In genomic region chr15:49169880-49170597, GRCh38 we compare ENCODE assay signal across 8 cellular contexts. TPM values are rescaled to one million over a fixed set of nuclear protein-coding genes. Genes with fewer than 3 reads are reported as not detected.
DNase-seq lines count a peak whose midpoint lies in the region; ATAC-seq and TF ChIP-seq lines count a peak whose summit lies in the region.

GALK2 (plus strand) TSS chr15:49170247; CDS start chr15:49170323, 76 bp downstream.

- TF ChIP-seq EP300 in SK-N-SH (IDR thresholded peaks at IDR 0.05; ENCODE audit: borderline replicate concordance in 1 of 2, low read depth in 1 of 2, low read length in 1 of 2), result no peak

- H3K9me3 ChIP-seq in SK-N-SH (no peaks in the 10 kb centered on the region), testis (no peaks in the 10 kb centered on the region)

- peak; percentile 99 for ATAC-seq in omental fat pad (ENCODE audit: low FRiP score)

- intact Hi-C loops in testis (cut with DNase I; ENCODE audit: low total_unique reads), result no loop called here

- no peaks in the 10 kb centered on the region for H3K9me2 ChIP-seq in SK-N-SH

- TF ChIP-seq CTCF in SK-N-SH (IDR thresholded peaks at IDR 0.05) (no peak), omental fat pad (IDR thresholded peaks at IDR 0.05) (no peak), testis (IDR thresholded peaks at IDR 0.05) (no peak)

- H3K9ac ChIP-seq in SK-N-SH, result peak within 1 kb of the TSS; percentile 68

- no peak for TF ChIP-seq RAD21 in SK-N-SH (IDR thresholded peaks at IDR 0.05; ENCODE audit: low read length)

- peaks cover 7% of the 10 kb centered on the region for H3K79me2 ChIP-seq in SK-N-SH (ENCODE audit: insufficient read depth)

- POLR2A ChIA-PET in HEK293T (lab: Yijun Ruan, JAX), result interaction anchor here (0.5 to 2.0 kb wide), 10 partner anchors 9 to 292 kb away, joined by 3 to 22 read pairs (median 4); partner anchors contain the start of genes COPS2 and EID1
- POLR2A ChIA-PET in SK-N-SH (lab: Yijun Ruan, JAX), result interaction anchor here (0.9 to 1.9 kb wide), 2 partner anchors 9 to 14 kb away, joined by 5 to 19 read pairs; partner anchors contain the start of gene COPS2

- H3K4me3 ChIP-seq in SK-N-SH (ENCODE audit: low read depth in 2 of 2, low read length in 1 of 2) (peak within 1 kb of the TSS; percentile 72 to 77), testis (peak within 1 kb of the TSS; percentile 56 to 69)

- H3K36me3 Mint-ChIP-seq in activated naive CD4-positive, alpha-beta T cell treated with anti-CD3 and anti-CD28 coated beads, Interleukin-2, amount 50 U/mL, for 24 hours, result peaks cover 3% of the 10 kb centered on the region

- peaks cover 40% of the 10 kb centered on the region for H3K4me1 Mint-ChIP-seq in activated naive CD4-positive, alpha-beta T cell treated with anti-CD3 and anti-CD28 coated beads, Interleukin-2, amount 50 U/mL, for 24 hours

- peak within 1 kb of the TSS; percentile 79 for H3K4me2 ChIP-seq in SK-N-SH

- CTCF ChIA-PET in HEK293T (lab: Yijun Ruan, JAX) (no interaction called here), SK-N-SH (lab: Yijun Ruan, JAX) (interaction anchor here (0.6 to 1.5 kb wide), 5 partner anchors 13 to 123 kb away, joined by 3 to 7 read pairs (median 3); no protein-coding TSS in a partner anchor)

- peak within 1 kb of the TSS; percentile 89 for H2AFZ ChIP-seq in SK-N-SH (ENCODE audit: low read depth)

- H3K36me3 ChIP-seq in SK-N-SH (replicated peaks in 1 of 2; ENCODE audit: control insufficient read depth in 1 of 2, insufficient read depth in 2 of 2, low read length in 1 of 2) (no peaks in the 10 kb centered on the region), testis (ENCODE audit: low read depth, missing control alignments) (no peaks in the 10 kb centered on the region)

- 15% methylated on average over 29 of the region's 30 CpGs for WGBS in SK-N-SH (ENCODE audit: low lambda C conversion rate)
- 4% methylated on average over 29 to 30 of the region's 30 CpGs for WGBS in testis, 2 donors

- TF ChIP-seq POLR2A in testis (IDR thresholded peaks at IDR 0.05), result no peak

- H3K27ac ChIP-seq in SK-N-SH (ENCODE audit: low read depth in 2 of 2, low read length in 1 of 2) (peak within 1 kb of the TSS; percentile 42 to 73; a peak in 3 of 4 replicates), testis (peak within 1 kb of the TSS; percentile 83 to 86)

- peak within 1 kb of the TSS; percentile 98 for H3K4me3 Mint-ChIP-seq in activated naive CD4-positive, alpha-beta T cell treated with anti-CD3 and anti-CD28 coated beads, Interleukin-2, amount 50 U/mL, for 24 hours

- H3F3A ChIP-seq in SK-N-SH (replicated peaks; ENCODE audit: insufficient read depth), result peaks cover 10% of the 10 kb centered on the region

- H3K4me1 ChIP-seq in SK-N-SH (ENCODE audit: control insufficient read depth in 1 of 2, insufficient read depth in 2 of 2, low read depth in 1 of 2, low read length in 1 of 2) (peaks cover 0 to 3% of the 10 kb centered on the region in 2 experiments; a peak in 1 of 4 replicates), testis (no peaks in the 10 kb centered on the region)

- no peaks in the 10 kb centered on the region for H3K27me3 Mint-ChIP-seq in activated naive CD4-positive, alpha-beta T cell treated with anti-CD3 and anti-CD28 coated beads, Interleukin-2, amount 50 U/mL, for 24 hours

- peak within 1 kb of the TSS; percentile 99 for H3K27ac Mint-ChIP-seq in activated naive CD4-positive, alpha-beta T cell treated with anti-CD3 and anti-CD28 coated beads, Interleukin-2, amount 50 U/mL, for 24 hours

- H4K20me1 ChIP-seq in SK-N-SH (ENCODE audit: insufficient read depth), result no peaks in the 10 kb centered on the region

- H3K9me3 Mint-ChIP-seq in activated naive CD4-positive, alpha-beta T cell treated with anti-CD3 and anti-CD28 coated beads, Interleukin-2, amount 50 U/mL, for 24 hours, result no peaks in the 10 kb centered on the region

- H3K27me3 ChIP-seq in SK-N-SH (ENCODE audit: insufficient read depth), result no peaks in the 10 kb centered on the region
- H3K27me3 ChIP-seq in testis, result no peaks in the 10 kb centered on the region

- DNase-seq in GM03348 (ENCODE audit: low spot score) (peak; percentile 87), HEK293T (ENCODE audit: extremely low spot score) (peak; percentile 78), MV-4-11 (lab: John Stamatoyannopoulos, UW) (peak; percentile 87), SK-N-SH (peak; percentile 80), glomerular endothelial cell (ENCODE audit: extremely low read depth, low read depth, low spot score) (peak; percentile 61), omental fat pad (ENCODE audit: low spot score) (peak; percentile 38), testis (peak; percentile 93)

TF ChIP-seq in HEK293T, 16 proteins besides CTCF, POLR2A, EP300 and RAD21:
- TF ChIP-seq SP1 (IDR thresholded peaks at IDR 0.05) (no peak), L3MBTL2 (conservative IDR thresholded peaks at IDR 0.05) (peak; percentile 97), ELF4 (IDR thresholded peaks at IDR 0.05) (no peak), BHLHE40 (IDR thresholded peaks at IDR 0.05; ENCODE audit: borderline replicate concordance) (no peak), FOXM1 (IDR thresholded peaks at IDR 0.05; ENCODE audit: borderline replicate concordance) (no peak), NFRKB (IDR thresholded peaks at IDR 0.05) (no peak), FOXA1 (IDR thresholded peaks at IDR 0.05) (no peak)
- TF ChIP-seq, protein P1, sequence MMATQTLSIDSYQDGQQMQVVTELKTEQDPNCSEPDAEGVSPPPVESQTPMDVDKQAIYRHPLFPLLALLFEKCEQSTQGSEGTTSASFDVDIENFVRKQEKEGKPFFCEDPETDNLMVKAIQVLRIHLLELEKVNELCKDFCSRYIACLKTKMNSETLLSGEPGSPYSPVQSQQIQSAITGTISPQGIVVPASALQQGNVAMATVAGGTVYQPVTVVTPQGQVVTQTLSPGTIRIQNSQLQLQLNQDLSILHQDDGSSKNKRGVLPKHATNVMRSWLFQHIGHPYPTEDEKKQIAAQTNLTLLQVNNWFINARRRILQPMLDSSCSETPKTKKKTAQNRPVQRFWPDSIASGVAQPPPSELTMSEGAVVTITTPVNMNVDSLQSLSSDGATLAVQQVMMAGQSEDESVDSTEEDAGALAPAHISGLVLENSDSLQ (IDR thresholded peaks at IDR 0.05), result 0 out of 2 replicates have a peak, but pooled peaks have one; percentile 8

TF ChIP-seq in SK-N-SH, 30 proteins besides CTCF, POLR2A, EP300 and RAD21 (continues in another document):
- TF ChIP-seq TAF1 (IDR thresholded peaks at IDR 0.05; ENCODE audit: borderline replicate concordance, low read depth, low read length) (peak; percentile 53; the same call in 1 of the 2 replicates), FOSL2 (IDR thresholded peaks at IDR 0.05; ENCODE audit: borderline replicate concordance, low read depth) (no peak), TEAD4 (IDR thresholded peaks at IDR 0.05; ENCODE audit: borderline replicate concordance, insufficient read depth) (no peak), EZH2phosphoT487 (IDR thresholded peaks at IDR 0.05; ENCODE audit: borderline replicate concordance, low read depth) (no peak), SIN3A (IDR thresholded peaks at IDR 0.05; ENCODE audit: borderline replicate concordance, low read depth, low read length) (peak; percentile 85; the same call in 1 of the 2 replicates), MAX (IDR thresholded peaks at IDR 0.05; ENCODE audit: low read depth) (0 out of 2 replicates have a peak, but pooled peaks have one; percentile 54), REST (IDR thresholded peaks at IDR 0.05; ENCODE audit: low read depth, low read length) (0 out of 2 replicates have a peak, but pooled peaks have one; percentile 3), POLR2AphosphoS5 (IDR thresholded peaks at IDR 0.05; ENCODE audit: low read depth, low read length) (peak; percentile 67), ELF1 (IDR thresholded peaks at IDR 0.05) (peak; percentile 77)
- TF ChIP-seq, protein P2, sequence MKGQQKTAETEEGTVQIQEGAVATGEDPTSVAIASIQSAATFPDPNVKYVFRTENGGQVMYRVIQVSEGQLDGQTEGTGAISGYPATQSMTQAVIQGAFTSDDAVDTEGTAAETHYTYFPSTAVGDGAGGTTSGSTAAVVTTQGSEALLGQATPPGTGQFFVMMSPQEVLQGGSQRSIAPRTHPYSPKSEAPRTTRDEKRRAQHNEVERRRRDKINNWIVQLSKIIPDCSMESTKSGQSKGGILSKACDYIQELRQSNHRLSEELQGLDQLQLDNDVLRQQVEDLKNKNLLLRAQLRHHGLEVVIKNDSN (IDR thresholded peaks at IDR 0.05; ENCODE audit: borderline replicate concordance, low read depth), result no peak; the same call in 1 of the 2 replicates

RNA-seq across cellular contexts. Expression of gene GALK2, which starts in this region (rescaled TPM):
- polyA plus RNA-seq in SK-N-SH (2012; rRNA removed), result 19.0 TPM in 2 replicates
- polyA plus RNA-seq in SK-N-SH (2012; cell fraction: cytosol; rRNA removed), result 16.7 and 22.0 TPM in 2 replicates
- polyA plus RNA-seq in SK-N-SH (2012; cell fraction: nucleus; rRNA removed), result 17.6 and 19.7 TPM in 2 replicates
- 28.8 and 34.5 TPM in 2 replicates for total RNA-seq in glomerular endothelial cell
- total RNA-seq in omental fat pad, result 10 to 100 TPM; 18.6 to 35.5 (median 32.5) TPM
- total RNA-seq in testis, result 10 to 100 TPM; 25.6 to 29.9 TPM
- 21.8 TPM for polyA plus RNA-seq in testis (ENCODE audit: insufficient read depth, low read depth, low replicate concordance)

Comparison
In these comparisons a context has a peak if more than half of its experiments do, and no peak if none do; other contexts are left out.
1. Peak in every context shown above with its lines: DNase-seq, ATAC-seq, H3K4me3 ChIP-seq and H3K27ac ChIP-seq.
2. DNase-seq: peak in every context shown above with its lines; median percentile 93 in testis; 87 in GM03348; 87 in MV-4-11; 80 in SK-N-SH; 78 in HEK293T; 61 in glomerular endothelial cell; 38 in omental fat pad.